Comparison of ENCODE assay signal across 6 cellular contexts in genomic region chr1:1616838-1617237, GRCh38. TPM values are rescaled to one million over a fixed set of nuclear protein-coding genes. Genes with fewer than 3 reads are reported as not detected.
A peak's percentile ranks its signal among the peaks of the same experiment; 100 is the strongest.
DNase-seq lines count a peak whose midpoint lies in the region; ATAC-seq and TF ChIP-seq lines count a peak whose summit lies in the region.

No MANE protein-coding gene starts in this region.

- no peak for TF ChIP-seq POLR2A in body of pancreas (IDR thresholded peaks at IDR 0.05)

- CTCF ChIA-PET in HEK293T (lab: Yijun Ruan, JAX) = no interaction called here

- no peak overlapping the region for H3K27ac ChIP-seq in SJCRH30
- no peak overlapping the region for H3K27ac ChIP-seq in body of pancreas

- TF ChIP-seq CTCF in body of pancreas (IDR thresholded peaks at IDR 0.05) = no peak

- H3K27me3 ChIP-seq in SJCRH30 (no peaks in the 10 kb centered on the region), body of pancreas (no peaks in the 10 kb centered on the region)

- intact Hi-C loops in body of pancreas (cut with DNase I) = no loop called here

- no peak for ATAC-seq in body of pancreas

- H3K4me3 ChIP-seq in SJCRH30 (peak overlapping the region; percentile 98), iPS-18c (ENCODE audit: insufficient read depth, low read depth, low read length) (peak overlapping the region; percentile 99), body of pancreas (no peak overlapping the region)

- WGBS in body of pancreas, 2 donors = 53 to 87% methylated on average over 8 to 18 of the region's 19 CpGs

- DNase-seq in 8988T = peak; percentile 49
- DNase-seq in SJCRH30 = no peak
- no peak for DNase-seq in body of pancreas
- no peak for DNase-seq in AG20443 (ENCODE audit: low spot score)
- DNase-seq in HEK293T (ENCODE audit: extremely low spot score) = no peak

- H3K9me3 ChIP-seq in SJCRH30 (replicated peaks) = no peaks in the 10 kb centered on the region
- no peaks in the 10 kb centered on the region for H3K9me3 ChIP-seq in iPS-18c (ENCODE audit: control insufficient read depth, insufficient read depth, low read length)
- H3K9me3 ChIP-seq in body of pancreas = no peaks in the 10 kb centered on the region

- H3K4me1 ChIP-seq in SJCRH30 (peaks cover 9% of the 10 kb centered on the region), body of pancreas (peaks cover 30% of the 10 kb centered on the region)

- POLR2A ChIA-PET in HEK293T (lab: Yijun Ruan, JAX) = no interaction called here

- H3K36me3 ChIP-seq in SJCRH30 = no peaks in the 10 kb centered on the region
- no peaks in the 10 kb centered on the region for H3K36me3 ChIP-seq in body of pancreas (replicated peaks in 1 of 2; ENCODE audit: insufficient read depth in 1 of 2, low read depth in 2 of 2)

TF ChIP-seq in HEK293T, 16 proteins besides CTCF, POLR2A, EP300 and RAD21:
- TF ChIP-seq ARNT (IDR thresholded peaks at IDR 0.05) (no peak), CTBP1 (IDR thresholded peaks at IDR 0.05; ENCODE audit: borderline replicate concordance) (no peak), SP1 (IDR thresholded peaks at IDR 0.05) (no peak), FOXM1 (IDR thresholded peaks at IDR 0.05; ENCODE audit: borderline replicate concordance) (no peak), HDGF (IDR thresholded peaks at IDR 0.05; ENCODE audit: borderline replicate concordance) (no peak), TARDBP (IDR thresholded peaks at IDR 0.05) (no peak), NFRKB (IDR thresholded peaks at IDR 0.05) (no peak), PKNOX1 (IDR thresholded peaks at IDR 0.05) (no peak), ELF4 (IDR thresholded peaks at IDR 0.05) (no peak), SUZ12 (IDR thresholded peaks at IDR 0.05) (no peak)

RNA-seq across cellular contexts. Expression of gene MIB2, which starts 1.5 kb away (rescaled TPM):
- total RNA-seq in SJCRH30 (2014; rRNA removed; shearing (Covaris generic)) = 37.2 and 49.6 TPM in 2 replicates
- 100 to 1,000 TPM in 1 of 2 donors, 10 to 100 TPM in 1; 57.6 to 101 TPM for total RNA-seq in body of pancreas

RNA-seq across cellular contexts. Expression of gene MMP23B, which starts 15.1 kb away (rescaled TPM):
- 0.81 and 2.7 TPM in 2 replicates for total RNA-seq in SJCRH30 (2014; rRNA removed; shearing (Covaris generic))
- 1 to 10 TPM in 1 of 2 donors, under 1 TPM in 1; 0.99 to 1.8 TPM for total RNA-seq in body of pancreas

RNA-seq across cellular contexts. Expression of gene FNDC10, which starts 16.9 kb away (rescaled TPM):
- total RNA-seq in SJCRH30 (2014; rRNA removed; shearing (Covaris generic)) = 1.5 and 1.9 TPM in 2 replicates
- total RNA-seq in body of pancreas = 1 to 10 TPM; 1.3 to 2.3 TPM

RNA-seq across cellular contexts. Expression of gene CDK11B, which starts 42.0 kb away (rescaled TPM):
- total RNA-seq in SJCRH30 (2014; rRNA removed; shearing (Covaris generic)) = 28.0 and 32.6 TPM in 2 replicates
- 10 to 100 TPM; 14.5 to 45.5 TPM for total RNA-seq in body of pancreas

RNA-seq across cellular contexts. Expression of gene SSU72, which starts 42.2 kb away (rescaled TPM):
- total RNA-seq in SJCRH30 (2014; rRNA removed; shearing (Covaris generic)) = 258 and 267 TPM in 2 replicates
- total RNA-seq in body of pancreas = 100 to 1,000 TPM in 1 of 2 donors, 10 to 100 TPM in 1; 82.1 to 113 TPM

Comparison
In these comparisons a context has a peak if more than half of its experiments do, and no peak if none do; other contexts are left out.
1. H3K4me3 ChIP-seq: peak in SJCRH30 (single experiment) and iPS-18c (single experiment); none in body of pancreas (0 of 2).